In genomic region chrX:85111347-85111746, GRCh38 we compare ENCODE assay signal across 8 cellular contexts.
DNase-seq lines count a peak whose midpoint lies in the region; ATAC-seq and TF ChIP-seq lines count a peak whose summit lies in the region.

No MANE protein-coding gene starts in this region.

- no peak overlapping the region for H3K4me3 Mint-ChIP-seq in activated T-helper 2 cell treated with anti-CD3 and anti-CD28 coated beads, Interferon-gamma antibody, Interleukin-2, Interleukin-4, amounts not matched to agents 10 μg/mL and 5 μg/mL and 100 μg/mL, durations not matched to agents 14 hours and 24 hours and 36 hours (ENCODE audit: low read depth)

- no peak overlapping the region for H3K27ac Mint-ChIP-seq in activated T-helper 2 cell treated with anti-CD3 and anti-CD28 coated beads, Interferon-gamma antibody, Interleukin-2, Interleukin-4, amounts not matched to agents 10 μg/mL and 5 μg/mL and 100 μg/mL, durations not matched to agents 14 hours and 24 hours and 36 hours

- intact Hi-C loops in activated T-helper 2 cell treated with anti-CD3 and anti-CD28 coated beads, Interferon-gamma antibody, Interleukin-2, Interleukin-4, amounts not matched to agents 10 μg/mL and 5 μg/mL and 100 μg/mL, durations not matched to agents 14 hours and 24 hours and 36 hours (cut with micrococcal nuclease) = loop anchor here (1.0 kb wide), 1 partner anchor 433 kb away; no protein-coding TSS in a partner anchor

- no peaks in the 10 kb centered on the region for H3K27me3 Mint-ChIP-seq in activated T-helper 2 cell treated with anti-CD3 and anti-CD28 coated beads, Interferon-gamma antibody, Interleukin-2, Interleukin-4, amounts not matched to agents 10 μg/mL and 5 μg/mL and 100 μg/mL, durations not matched to agents 14 hours and 24 hours and 36 hours (ENCODE audit: low read depth)

- no peaks in the 10 kb centered on the region for H3K4me1 Mint-ChIP-seq in activated T-helper 2 cell treated with anti-CD3 and anti-CD28 coated beads, Interferon-gamma antibody, Interleukin-2, Interleukin-4, amounts not matched to agents 10 μg/mL and 5 μg/mL and 100 μg/mL, durations not matched to agents 14 hours and 24 hours and 36 hours (ENCODE audit: low read depth)

- ATAC-seq in GM21717 (IDR thresholded peaks at IDR 0.05; ENCODE audit: unreplicated experiment) = no peak

- no peak for TF ChIP-seq POLR2A in erythroblast (IDR thresholded peaks at IDR 0.05; ENCODE audit: low read length)

- peak; percentile 19 for DNase-seq in SIG-M5 treated with dmso at 0.1 percent for 504 hours (lab: John Stamatoyannopoulos, UW; ENCODE audit: unreplicated experiment)
- DNase-seq in SIG-M5 (lab: John Stamatoyannopoulos, UW) = no peak
- peak; percentile 18 for DNase-seq in NCI-H460 (ENCODE audit: extremely low read depth, low read depth)
- peak; percentile 2 to 35 for DNase-seq in erythroblast (lab: John Stamatoyannopoulos, UW)
- peak; percentile 33 for DNase-seq in superior temporal gyrus (ENCODE audit: extremely low spot score)
- no peak for DNase-seq in activated T-helper 2 cell treated with anti-CD3 and anti-CD28 coated beads, Interferon-gamma antibody, Interleukin-2, Interleukin-4, amounts not matched to agents 10 μg/mL and 5 μg/mL and 100 μg/mL, durations not matched to agents 14 hours and 24 hours and 36 hours (ENCODE audit: low spot score)
- no peak for DNase-seq in NCI-H524 treated with DMSO at 0.1 percent for 48 hours (lab: John Stamatoyannopoulos, UW)

- no peaks in the 10 kb centered on the region for H3K36me3 Mint-ChIP-seq in activated T-helper 2 cell treated with anti-CD3 and anti-CD28 coated beads, Interferon-gamma antibody, Interleukin-2, Interleukin-4, amounts not matched to agents 10 μg/mL and 5 μg/mL and 100 μg/mL, durations not matched to agents 14 hours and 24 hours and 36 hours (ENCODE audit: low read depth)

- H3K9me3 Mint-ChIP-seq in activated T-helper 2 cell treated with anti-CD3 and anti-CD28 coated beads, Interferon-gamma antibody, Interleukin-2, Interleukin-4, amounts not matched to agents 10 μg/mL and 5 μg/mL and 100 μg/mL, durations not matched to agents 14 hours and 24 hours and 36 hours = no peaks in the 10 kb centered on the region

Comparison
In these comparisons a context has a peak if more than half of its experiments do, and no peak if none do; other contexts are left out.
1. DNase-seq: peak in SIG-M5 treated with dmso at 0.1 percent for 504 hours (single experiment), NCI-H460 (single experiment), erythroblast (2 of 2) and superior temporal gyrus (single experiment); none in SIG-M5 (single experiment), activated T-helper 2 cell treated with anti-CD3 and anti-CD28 coated beads, Interferon-gamma antibody, Interleukin-2, Interleukin-4, amounts not matched to agents 10 μg/mL and 5 μg/mL and 100 μg/mL, durations not matched to agents 14 hours and 24 hours and 36 hours (single experiment) and NCI-H524 treated with DMSO at 0.1 percent for 48 hours (single experiment).